In the genomic region with DNA sequence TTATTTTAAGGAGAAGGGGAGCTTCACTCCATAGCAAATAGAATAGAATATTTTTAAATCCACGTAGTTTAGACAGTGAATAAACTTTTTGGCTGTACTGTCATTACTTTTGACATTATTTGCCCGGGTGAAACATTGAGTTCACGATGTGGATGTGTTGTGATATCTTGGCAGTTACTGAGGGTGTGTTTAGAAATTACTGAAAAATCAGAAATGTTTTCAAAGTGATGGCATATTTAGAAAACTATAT, we compare ENCODE assay signal across 8 cellular contexts. TPM values are rescaled to one million over a fixed set of nuclear protein-coding genes. Genes with fewer than 3 reads are reported as not detected.
DNase-seq lines count a peak whose midpoint lies in the region; ATAC-seq and TF ChIP-seq lines count a peak whose summit lies in the region.

No MANE protein-coding gene starts in this region.

- H3K36me3 ChIP-seq in iPS-15b (ENCODE audit: control insufficient read depth, insufficient read depth, low read length) = peaks cover under 1% of the 10 kb centered on the region

- H3K9me3 Mint-ChIP-seq in HFFc6 = no peaks in the 10 kb centered on the region
- H3K9me3 Mint-ChIP-seq in activated T-helper 17 cell treated with anti-CD3 and anti-CD28 coated beads, Interleukin-2, amount 50 U/mL, for 72 hours = no peaks in the 10 kb centered on the region
- H3K9me3 Mint-ChIP-seq in stimulated activated naive B cell treated with anti-CD40 and anti-IgM and Interleukin-4, amounts not matched to agents 10 μg/mL and 1 μg/mL and 100 μg/mL, for 72 hours = no peaks in the 10 kb centered on the region

- H3K4me1 ChIP-seq in iPS-15b (ENCODE audit: control insufficient read depth, insufficient read depth, low read length) = peaks cover 17% of the 10 kb centered on the region

- peaks cover 4% of the 10 kb centered on the region; the same call in 1 of the 2 replicates for H3K27me3 Mint-ChIP-seq in HFFc6 (ENCODE audit: insufficient read depth)
- H3K27me3 Mint-ChIP-seq in activated T-helper 17 cell treated with anti-CD3 and anti-CD28 coated beads, Interleukin-2, amount 50 U/mL, for 72 hours = no peaks in the 10 kb centered on the region
- no peaks in the 10 kb centered on the region for H3K27me3 Mint-ChIP-seq in stimulated activated naive B cell treated with anti-CD40 and anti-IgM and Interleukin-4, amounts not matched to agents 10 μg/mL and 1 μg/mL and 100 μg/mL, for 72 hours

- peaks cover 6% of the 10 kb centered on the region for H3K36me3 Mint-ChIP-seq in HFFc6 (ENCODE audit: low read depth)
- H3K36me3 Mint-ChIP-seq in activated T-helper 17 cell treated with anti-CD3 and anti-CD28 coated beads, Interleukin-2, amount 50 U/mL, for 72 hours (ENCODE audit: low read depth) = peaks cover 14% of the 10 kb centered on the region
- peaks cover 0 to 3% of the 10 kb centered on the region in 2 donors for H3K36me3 Mint-ChIP-seq in stimulated activated naive B cell treated with anti-CD40 and anti-IgM and Interleukin-4, amounts not matched to agents 10 μg/mL and 1 μg/mL and 100 μg/mL, for 72 hours

- DNase-seq in HFFc6 (no peak), NCI-H510A treated with DMSO at 0.1 percent for 48 hours (lab: John Stamatoyannopoulos, UW) (no peak), cortex of kidney (lab: John Stamatoyannopoulos, UW) (no peak)
- no peak for DNase-seq in stimulated activated naive B cell treated with anti-CD40 and anti-IgM and Interleukin-4, amounts not matched to agents 10 μg/mL and 1 μg/mL and 100 μg/mL, for 72 hours

- H3K27me3 ChIP-seq in iPS-15b (ENCODE audit: control insufficient read depth, insufficient read depth, low read length) = no peaks in the 10 kb centered on the region

- peak overlapping the region; percentile 95 for H3K27ac Mint-ChIP-seq in HFFc6
- H3K27ac Mint-ChIP-seq in activated T-helper 17 cell treated with anti-CD3 and anti-CD28 coated beads, Interleukin-2, amount 50 U/mL, for 72 hours = peak overlapping the region; percentile 98
- peak overlapping the region; percentile 96 for H3K27ac Mint-ChIP-seq in stimulated activated naive B cell treated with anti-CD40 and anti-IgM and Interleukin-4, amounts not matched to agents 10 μg/mL and 1 μg/mL and 100 μg/mL, for 72 hours

- ATAC-seq in activated T-helper 17 cell treated with anti-CD3 and anti-CD28 coated beads, Interleukin-2, amount 50 U/mL, for 72 hours (replicated peaks) = no peak
- ATAC-seq in stimulated activated naive B cell treated with anti-CD40 and anti-IgM and Interleukin-4, amounts not matched to agents 10 μg/mL and 1 μg/mL and 100 μg/mL, for 72 hours (replicated peaks) = no peak
- ATAC-seq in HG02884 (IDR thresholded peaks at IDR 0.05; ENCODE audit: unreplicated experiment) (no peak), GM18867 (IDR thresholded peaks at IDR 0.05; ENCODE audit: unreplicated experiment) (no peak)

- H3K4me3 ChIP-seq in iPS-15b (ENCODE audit: low read depth, low read length) = peak overlapping the region; percentile 98

- no peak for TF ChIP-seq CTCF in HFFc6 (IDR thresholded peaks at IDR 0.05)

- H3K4me1 Mint-ChIP-seq in HFFc6 (ENCODE audit: low read depth) = peaks cover 39% of the 10 kb centered on the region
- H3K4me1 Mint-ChIP-seq in activated T-helper 17 cell treated with anti-CD3 and anti-CD28 coated beads, Interleukin-2, amount 50 U/mL, for 72 hours = peaks cover 16% of the 10 kb centered on the region
- peaks cover 7 to 28% of the 10 kb centered on the region in 2 donors for H3K4me1 Mint-ChIP-seq in stimulated activated naive B cell treated with anti-CD40 and anti-IgM and Interleukin-4, amounts not matched to agents 10 μg/mL and 1 μg/mL and 100 μg/mL, for 72 hours

- no peaks in the 10 kb centered on the region for H3K9me3 ChIP-seq in iPS-15b (ENCODE audit: control insufficient read depth, insufficient read depth, low read length)

- peak overlapping the region; percentile 94 for H3K4me3 Mint-ChIP-seq in HFFc6
- H3K4me3 Mint-ChIP-seq in activated T-helper 17 cell treated with anti-CD3 and anti-CD28 coated beads, Interleukin-2, amount 50 U/mL, for 72 hours = peak overlapping the region; percentile 98
- H3K4me3 Mint-ChIP-seq in stimulated activated naive B cell treated with anti-CD40 and anti-IgM and Interleukin-4, amounts not matched to agents 10 μg/mL and 1 μg/mL and 100 μg/mL, for 72 hours = peak overlapping the region; percentile 95 to 96

- peak overlapping the region; percentile 68 for H3K9ac ChIP-seq in iPS-15b (ENCODE audit: low read depth, low read length)

RNA-seq across cellular contexts. Expression of a gene that starts 0.8 kb away (rescaled TPM):
- 100 to 1,000 TPM; 144 to 178 (median 167) TPM for total RNA-seq in HFFc6 (2021; fragmentation: NEBNext Ultra II Directional; extraction: Animal tissue kit (Norgen Biotek cat#: 25700))
- 10 to 100 TPM; 24.0 to 72.6 TPM for total RNA-seq in activated T-helper 17 cell treated with anti-CD3 and anti-CD28 coated beads, Interleukin-2, amount 50 U/mL, for 72 hours
